Comparison of ENCODE assay signal across 1 cellular context in genomic region chr6:130839379-130839778, GRCh38.
TF ChIP-seq lines count a peak whose summit lies in the region.

No MANE protein-coding gene starts in this region.

TF ChIP-seq in H1, 55 proteins besides CTCF, POLR2A, EP300 and RAD21:
- TF ChIP-seq RBBP5 (IDR thresholded peaks at IDR 0.05; ENCODE audit: borderline replicate concordance, low read depth, low read length) = no peak
- no peak for TF ChIP-seq BACH1 (IDR thresholded peaks at IDR 0.05; ENCODE audit: low read length)
- TF ChIP-seq SP1 (IDR thresholded peaks at IDR 0.05; ENCODE audit: low read depth, low read length) = no peak
- no peak for TF ChIP-seq CHD7 (IDR thresholded peaks at IDR 0.05; ENCODE audit: insufficient replicate concordance, low read length)
- TF ChIP-seq CTBP2 (IDR thresholded peaks at IDR 0.05; ENCODE audit: borderline replicate concordance, insufficient read depth, insufficient read length, low read length) = no peak
- TF ChIP-seq CREB1 (IDR thresholded peaks at IDR 0.05) = no peak
- TF ChIP-seq HDAC6 (IDR thresholded peaks at IDR 0.05; ENCODE audit: low read depth, low read length) = no peak
- no peak for TF ChIP-seq PHF8 (conservative IDR thresholded peaks at IDR 0.05; ENCODE audit: low read depth, low read length)
- no peak for TF ChIP-seq SIRT6 (IDR thresholded peaks at IDR 0.05; ENCODE audit: low read length)
- no peak for TF ChIP-seq USF2 (IDR thresholded peaks at IDR 0.05; ENCODE audit: low read length)
